ENCODE assay signal across 8 cellular contexts in the genomic region with DNA sequence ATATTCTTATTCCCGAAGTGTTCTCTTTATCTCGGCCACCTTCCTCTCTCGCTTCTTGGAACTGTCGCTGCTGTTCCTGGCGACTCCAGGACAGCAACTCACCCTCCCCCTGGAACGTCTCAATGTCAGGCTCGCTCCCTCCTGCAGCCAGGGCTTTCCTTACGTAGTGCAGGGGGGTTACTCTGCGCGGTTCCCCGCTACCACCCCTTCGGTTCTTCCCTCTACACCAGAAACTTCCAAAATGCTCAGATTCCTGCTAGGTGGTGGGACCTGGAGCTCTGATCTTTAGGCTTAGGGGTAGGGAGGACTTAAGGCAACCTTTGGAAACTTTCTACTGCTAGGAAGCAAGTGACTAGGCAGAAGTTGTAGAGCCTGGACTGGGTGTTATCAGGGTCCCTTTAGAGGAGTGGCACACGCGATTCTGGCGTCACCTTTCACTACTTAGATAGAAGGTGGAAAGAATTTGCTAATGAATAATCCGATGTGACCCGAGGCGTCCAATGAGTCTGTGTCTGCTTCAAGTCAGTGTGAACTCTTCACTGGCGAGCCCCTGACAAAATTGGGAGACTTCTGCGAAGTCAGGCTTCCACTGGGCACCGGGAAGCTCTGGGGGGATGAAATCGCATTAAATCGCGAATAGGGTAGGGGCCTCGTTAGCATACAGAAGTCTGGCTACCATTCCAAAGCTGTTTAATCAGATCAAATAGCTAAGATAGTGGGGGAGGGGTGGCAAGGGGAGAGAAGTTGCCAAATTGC. TPM values are rescaled to one million over a fixed set of nuclear protein-coding genes. Genes with fewer than 3 reads are reported as not detected.
DNase-seq lines count a peak whose midpoint lies in the region; ATAC-seq, FAIRE-seq and TF ChIP-seq lines count a peak whose summit lies in the region.

No MANE protein-coding gene starts in this region.

- no peak for TF ChIP-seq RAD21 in K562 (CRISPR knock-in tag; conservative IDR thresholded peaks at IDR 0.05 in 1 of 2, IDR thresholded peaks at IDR 0.05 in 1 of 2)

- POLR2A ChIA-PET in K562 (lab: Yijun Ruan, JAX): interaction anchor here (0.6 to 2.4 kb wide), 7 partner anchors 8 to 174 kb away, joined by 3 to 9 read pairs (median 3); no protein-coding TSS in a partner anchor

- H2AFZ ChIP-seq in K562 (ENCODE audit: low read depth, low read length) (peak overlapping the region; percentile 93), keratinocyte (ENCODE audit: control insufficient read depth, low read length) (peak overlapping the region; percentile 89)

- BruUV-seq in Calu3 (replicated peaks; lab: Mats Ljungman, UMichigan) (no TSS peak), K562 (replicated peaks; lab: Mats Ljungman, UMichigan) (no TSS peak)

- dilution Hi-C loops in keratinocyte (cut with MboI; ENCODE audit: extremely low pct_ligation_motif_present, low sequenced_read_pairs): no loop called here

- intact Hi-C loops in Calu3 (cut with micrococcal nuclease; ENCODE audit: unreplicated experiment) (loop anchor here (2.0 kb wide), 2 partner anchors 112 to 158 kb away; no protein-coding TSS in a partner anchor), K562 (cut with micrococcal nuclease) (loop anchor here (5.0 kb wide), 1 partner anchor 68 kb away; no protein-coding TSS in a partner anchor)

- H3K4me1 Mint-ChIP-seq in Calu3 (ENCODE audit: low read depth, unreplicated experiment): no peaks in the 10 kb centered on the region
- H3K4me1 Mint-ChIP-seq in stimulated activated naive B cell treated with anti-CD40 and anti-IgM and Interleukin-4, amounts not matched to agents 10 μg/mL and 1 μg/mL and 100 μg/mL, for 72 hours: peaks cover 16 to 43% of the 10 kb centered on the region in 2 donors

- peak overlapping the region; percentile 51 for H3K4me3 ChIP-seq in NB4 (ENCODE audit: low read depth, low read length)
- H3K4me3 ChIP-seq in K562: peak overlapping the region; percentile 52
- peak overlapping the region; percentile 56 to 99 (median 77) for H3K4me3 ChIP-seq in keratinocyte (ENCODE audit: control insufficient read depth in 2 of 3, extremely low read depth in 1 of 3, insufficient read depth in 2 of 3, low read depth in 1 of 3, low read length in 3 of 3)

- in situ Hi-C loops in K562 (cut with MboI): no loop called here

- no peak for TF ChIP-seq EP300 in K562 (IDR thresholded peaks at IDR 0.05; ENCODE audit: low read length)

- no peaks in the 10 kb centered on the region for H3K9me1 ChIP-seq in K562 (ENCODE audit: control insufficient read depth, insufficient read depth, low read length)
- H3K9me1 ChIP-seq in keratinocyte (ENCODE audit: control insufficient read depth, extremely low read depth, insufficient read depth, low read length): no peaks in the 10 kb centered on the region

- peaks cover 6 to 18% of the 10 kb centered on the region in 2 experiments; a peak in 4 of 5 replicates for H3K4me1 ChIP-seq in K562 (replicated peaks in 1 of 2; ENCODE audit: control insufficient read depth in 2 of 2, insufficient read depth in 2 of 2, low read length in 2 of 2)
- H3K4me1 ChIP-seq in keratinocyte (ENCODE audit: control insufficient read depth, extremely low read depth, insufficient read depth, low read length): peaks cover 22% of the 10 kb centered on the region

- no peak for TF ChIP-seq POLR2A in NB4 (IDR thresholded peaks at IDR 0.05; ENCODE audit: extremely low read depth, insufficient read length)
- no peak for TF ChIP-seq POLR2A in K562 (conservative IDR thresholded peaks at IDR 0.05)

- FAIRE-seq in K562 (lab: Jason Lieb, UNC): peak; percentile 76
- peak; percentile 56 for FAIRE-seq in keratinocyte (lab: Jason Lieb, UNC)

- DNase-seq in Calu3 (peak; percentile 33), NB4 (ENCODE audit: low read depth) (no peak), K562 (ENCODE audit: extremely low read depth in 1 of 4, low spot score in 3 of 4) (peak; percentile 30 to 64 (median 36)), keratinocyte (ENCODE audit: low read depth, low spot score) (no peak), DMS53 (lab: John Stamatoyannopoulos, UW) (no peak)
- no peak for DNase-seq in stimulated activated naive B cell treated with anti-CD40 and anti-IgM and Interleukin-4, amounts not matched to agents 10 μg/mL and 1 μg/mL and 100 μg/mL, for 72 hours

- no peaks in the 10 kb centered on the region for H3K9me3 ChIP-seq in K562 (replicated peaks; ENCODE audit: control insufficient read depth, insufficient read depth, low read depth, low read length)
- no peaks in the 10 kb centered on the region for H3K9me3 ChIP-seq in keratinocyte (ENCODE audit: control insufficient read depth, low read depth, low read length)

- peak overlapping the region; percentile 82 for H3K4me2 ChIP-seq in K562 (ENCODE audit: insufficient read depth, low read length)
- H3K4me2 ChIP-seq in keratinocyte (ENCODE audit: control insufficient read depth, extremely low read depth, insufficient read depth, low read depth, low read length): peak overlapping the region; percentile 100

- H3K36me3 ChIP-seq in K562 (ENCODE audit: control insufficient read depth, insufficient read depth, low read length) (no peaks in the 10 kb centered on the region), keratinocyte (ENCODE audit: control insufficient read depth in 2 of 2, extremely low read depth in 1 of 2, insufficient read depth in 2 of 2, low read length in 2 of 2) (no peaks in the 10 kb centered on the region)

- H3K27me3 ChIP-seq in K562 (ENCODE audit: control insufficient read depth in 2 of 2, insufficient read depth in 2 of 2, low read length in 2 of 2): peaks cover 0 to 9% of the 10 kb centered on the region in 2 experiments; a peak in 3 of 5 replicates
- H3K27me3 ChIP-seq in keratinocyte (ENCODE audit: control insufficient read depth, extremely low read depth, insufficient read depth, low read length): peaks cover 24% of the 10 kb centered on the region

- H3K36me3 Mint-ChIP-seq in Calu3 (ENCODE audit: insufficient read depth, unreplicated experiment): peaks cover 27% of the 10 kb centered on the region
- no peaks in the 10 kb centered on the region for H3K36me3 Mint-ChIP-seq in stimulated activated naive B cell treated with anti-CD40 and anti-IgM and Interleukin-4, amounts not matched to agents 10 μg/mL and 1 μg/mL and 100 μg/mL, for 72 hours

- WGBS in K562 (ENCODE audit: insufficient coverage, low coverage, missing lambda C conversion rate): 2% methylated on average over 23 of the region's 25 CpGs

- no peaks in the 10 kb centered on the region for H3K79me2 ChIP-seq in K562 (ENCODE audit: control insufficient read depth, insufficient read depth, low read length)
- H3K79me2 ChIP-seq in keratinocyte (ENCODE audit: control insufficient read depth, insufficient read depth, low read length): no peaks in the 10 kb centered on the region

- H3K27ac ChIP-seq in K562 (ENCODE audit: extremely low read depth, low read depth, low read length) (peak overlapping the region; percentile 53), keratinocyte (ENCODE audit: control insufficient read depth, insufficient read depth, low read length) (no peak overlapping the region)

- ATAC-seq in K562 (peak; percentile 74), GM21423 (IDR thresholded peaks at IDR 0.05; ENCODE audit: unreplicated experiment) (no peak), GM21515 (IDR thresholded peaks at IDR 0.05; ENCODE audit: unreplicated experiment) (no peak)
- ATAC-seq in stimulated activated naive B cell treated with anti-CD40 and anti-IgM and Interleukin-4, amounts not matched to agents 10 μg/mL and 1 μg/mL and 100 μg/mL, for 72 hours (replicated peaks): peak; percentile 9 to 12

- H3K9ac ChIP-seq in K562 (ENCODE audit: insufficient read depth in 1 of 2, low read depth in 2 of 2, low read length in 2 of 2) (peak overlapping the region; percentile 58 to 91), keratinocyte (ENCODE audit: control insufficient read depth, extremely low read depth, insufficient read depth, low read length) (peak overlapping the region; percentile 39)

- TF ChIP-seq CTCF in Calu3 (IDR thresholded peaks at IDR 0.05; ENCODE audit: unreplicated experiment) (no peak), NB4 (IDR thresholded peaks at IDR 0.05; ENCODE audit: low read depth, low read length) (no peak), K562 (IDR thresholded peaks at IDR 0.05 in 2 of 3, conservative IDR thresholded peaks at IDR 0.05 in 1 of 3; ENCODE audit: insufficient read depth in 2 of 3, low read depth in 1 of 3, low read length in 3 of 3) (no peak), keratinocyte (optimal IDR thresholded peaks at IDR 0.05 in 1 of 3, IDR thresholded peaks at IDR 0.05 in 1 of 3, conservative IDR thresholded peaks at IDR 0.05 in 1 of 3; ENCODE audit: extremely low read depth in 1 of 3, insufficient read depth in 2 of 3, low read length in 3 of 3) (no peak)

- H3K27me3 Mint-ChIP-seq in Calu3 (ENCODE audit: unreplicated experiment): peaks cover 32% of the 10 kb centered on the region
- H3K27me3 Mint-ChIP-seq in stimulated activated naive B cell treated with anti-CD40 and anti-IgM and Interleukin-4, amounts not matched to agents 10 μg/mL and 1 μg/mL and 100 μg/mL, for 72 hours: peaks cover 5 to 6% of the 10 kb centered on the region in 2 donors

- CTCF ChIA-PET in Calu3 (lab: Charles Lee): interaction anchor here (0.6 to 1.3 kb wide), 10 partner anchors 9 to 381 kb away, joined by 3 to 6 read pairs (median 4); a partner anchor contains a TSS
- CTCF ChIA-PET in K562 (lab: Yijun Ruan, JAX; ENCODE audit: low intra/inter-chr PET ratio): no interaction called here

- peak overlapping the region; percentile 84 for H3K4me3 Mint-ChIP-seq in Calu3 (ENCODE audit: low read depth, unreplicated experiment)
- H3K4me3 Mint-ChIP-seq in stimulated activated naive B cell treated with anti-CD40 and anti-IgM and Interleukin-4, amounts not matched to agents 10 μg/mL and 1 μg/mL and 100 μg/mL, for 72 hours: peak overlapping the region; percentile 91 to 92

- H4K20me1 ChIP-seq in K562 (replicated peaks; ENCODE audit: control insufficient read depth, insufficient read depth, low read length) (no peaks in the 10 kb centered on the region), keratinocyte (ENCODE audit: control insufficient read depth, extremely low read depth, insufficient read depth, low read length) (no peaks in the 10 kb centered on the region)

- H3K9me3 Mint-ChIP-seq in Calu3 (ENCODE audit: low read depth, unreplicated experiment): no peaks in the 10 kb centered on the region
- H3K9me3 Mint-ChIP-seq in stimulated activated naive B cell treated with anti-CD40 and anti-IgM and Interleukin-4, amounts not matched to agents 10 μg/mL and 1 μg/mL and 100 μg/mL, for 72 hours: no peaks in the 10 kb centered on the region

- H3K27ac Mint-ChIP-seq in Calu3 (ENCODE audit: unreplicated experiment): peak overlapping the region; percentile 80
- H3K27ac Mint-ChIP-seq in stimulated activated naive B cell treated with anti-CD40 and anti-IgM and Interleukin-4, amounts not matched to agents 10 μg/mL and 1 μg/mL and 100 μg/mL, for 72 hours: peak overlapping the region; percentile 72

RNA-seq across cellular contexts. Expression of a gene that starts 0.9 kb away (rescaled TPM):
- total RNA-seq in Calu3 (2022) (6.9 and 9.6 TPM in 2 replicates), K562 (2014; rRNA removed) (1.0 and 4.9 TPM in 2 replicates), K562 (2014; rRNA removed; fragmentation: Illumina TruSeq; extraction: Trizol) (0.64 and 1.2 TPM in 2 replicates), K562 (2015; rRNA removed; fragmentation: Illumina TruSeq; extraction: Trizol) (1.3 and 2.1 TPM in 2 replicates), K562 (2021) (1.1 and 1.7 TPM in 2 replicates)
- total RNA-seq in K562 (2011; cell fraction: chromatin; rRNA removed; ENCODE audit: low replicate concordance): 6.6 TPM in 2 replicates
- 4.2 and 4.7 TPM in 2 replicates for total RNA-seq in K562 (2011; cell fraction: nucleolus; rRNA removed)
- total RNA-seq in K562 (2011; cell fraction: nucleoplasm; rRNA removed): 3.7 and 5.2 TPM in 2 replicates
- polyA plus RNA-seq in K562 (2011; rRNA removed) (0.64 and 0.78 TPM in 2 replicates), K562 (2014; fragmentation: Illumina TruSeq; extraction: Trizol) (1.0 and 1.1 TPM in 2 replicates), K562 (2014; fragmentation: Nextera tagmentation; extraction: Ambion mirVana) (under 1 TPM; 0.21 to 0.25 TPM), K562 (2014; rRNA removed) (1.4 and 1.8 TPM in 2 replicates), keratinocyte (0.61 to 1.1 TPM (median 0.66 TPM) in 3 replicates)
- 0.37 and 0.38 TPM in 2 replicates for polyA plus RNA-seq in K562 (2011; cell fraction: cytosol; rRNA removed)
- polyA plus RNA-seq in K562 (2011; cell fraction: nucleus; rRNA removed): 2.2 and 3.4 TPM in 2 replicates
- 1.0 and 1.3 TPM in 2 replicates for polyA plus RNA-seq in K562 (2012)
- 0.63 and 1.9 TPM in 2 replicates for polyA minus RNA-seq in K562 (2011; rRNA and poly(A)+ RNA removed)
- not detected in 2 replicates for polyA minus RNA-seq in K562 (2011; cell fraction: cytosol; rRNA and poly(A)+ RNA removed)
- polyA minus RNA-seq in K562 (2011; cell fraction: nucleus; rRNA and poly(A)+ RNA removed): 3.1 and 3.9 TPM in 2 replicates
- polyA plus RNA-seq in keratinocyte (2011; ENCODE audit: low read depth): 0.36 TPM
- 0.33 and 0.48 TPM in 2 replicates for polyA plus RNA-seq in keratinocyte (2011; cell fraction: cytosol; rRNA removed)
- polyA plus RNA-seq in keratinocyte (2011; cell fraction: nucleus; rRNA removed): 1.1 and 1.5 TPM in 2 replicates
- polyA plus RNA-seq in keratinocyte (2012; ENCODE audit: low replicate concordance): 0.84 TPM in 1 of 2 replicates, not detected in the other
- 0.93 to 1.8 TPM (median 1.1 TPM) in 3 replicates for polyA minus RNA-seq in keratinocyte
- not detected for polyA minus RNA-seq in keratinocyte (2011; cell fraction: cytosol; rRNA and poly(A)+ RNA removed)
- polyA minus RNA-seq in keratinocyte (2011; cell fraction: nucleus; rRNA and poly(A)+ RNA removed): 1.3 and 1.5 TPM in 2 replicates

RNA-seq across cellular contexts. Expression of a gene that starts 31.5 kb away (rescaled TPM):
- total RNA-seq in Calu3 (2022) (20.8 and 21.6 TPM in 2 replicates), K562 (2014; rRNA removed) (21.4 and 31.3 TPM in 2 replicates), K562 (2014; rRNA removed; fragmentation: Illumina TruSeq; extraction: Trizol) (18.8 and 22.9 TPM in 2 replicates), K562 (2015; rRNA removed; fragmentation: Illumina TruSeq; extraction: Trizol) (19.6 and 20.4 TPM in 2 replicates), K562 (2021) (27.9 and 28.2 TPM in 2 replicates)
- 103 and 169 TPM in 2 replicates for total RNA-seq in K562 (2011; cell fraction: chromatin; rRNA removed; ENCODE audit: low replicate concordance)
- total RNA-seq in K562 (2011; cell fraction: nucleolus; rRNA removed): 82.0 and 90.8 TPM in 2 replicates
- 65.7 and 81.0 TPM in 2 replicates for total RNA-seq in K562 (2011; cell fraction: nucleoplasm; rRNA removed)
- polyA plus RNA-seq in K562 (2011; rRNA removed) (26.9 and 31.8 TPM in 2 replicates), K562 (2014; fragmentation: Illumina TruSeq; extraction: Trizol) (40.3 and 49.2 TPM in 2 replicates), K562 (2014; fragmentation: Nextera tagmentation; extraction: Ambion mirVana) (1 to 10 TPM; 2.7 to 3.8 TPM), K562 (2014; rRNA removed) (27.9 and 34.6 TPM in 2 replicates), keratinocyte (20.8 to 34.1 TPM (median 26.1 TPM) in 3 replicates)
- polyA plus RNA-seq in K562 (2011; cell fraction: cytosol; rRNA removed): 19.4 and 29.3 TPM in 2 replicates
- 98.8 and 105 TPM in 2 replicates for polyA plus RNA-seq in K562 (2011; cell fraction: nucleus; rRNA removed)
- polyA plus RNA-seq in K562 (2012): 13.8 and 14.5 TPM in 2 replicates
- polyA minus RNA-seq in K562 (2011; rRNA and poly(A)+ RNA removed): 28.0 and 31.0 TPM in 2 replicates
- 6.0 and 10.9 TPM in 2 replicates for polyA minus RNA-seq in K562 (2011; cell fraction: cytosol; rRNA and poly(A)+ RNA removed)
- polyA minus RNA-seq in K562 (2011; cell fraction: nucleus; rRNA and poly(A)+ RNA removed): 34.7 and 41.1 TPM in 2 replicates
- polyA plus RNA-seq in keratinocyte (2011; ENCODE audit: low read depth): 7.5 TPM
- 18.7 and 18.8 TPM in 2 replicates for polyA plus RNA-seq in keratinocyte (2011; cell fraction: cytosol; rRNA removed)
- polyA plus RNA-seq in keratinocyte (2011; cell fraction: nucleus; rRNA removed): 50.7 and 56.3 TPM in 2 replicates
- 9.2 and 19.6 TPM in 2 replicates for polyA plus RNA-seq in keratinocyte (2012; ENCODE audit: low replicate concordance)
- polyA minus RNA-seq in keratinocyte: 20.3 to 42.3 TPM (median 25.0 TPM) in 3 replicates
- 11.1 TPM for polyA minus RNA-seq in keratinocyte (2011; cell fraction: cytosol; rRNA and poly(A)+ RNA removed)
- polyA minus RNA-seq in keratinocyte (2011; cell fraction: nucleus; rRNA and poly(A)+ RNA removed): 15.5 and 17.0 TPM in 2 replicates

Comparison
In these comparisons a context has a peak if more than half of its experiments do, and no peak if none do; other contexts are left out.
1. DNase-seq: peak in Calu3 (single experiment) and K562 (4 of 4); none in NB4 (single experiment), keratinocyte (single experiment), stimulated activated naive B cell treated with anti-CD40 and anti-IgM and Interleukin-4, amounts not matched to agents 10 μg/mL and 1 μg/mL and 100 μg/mL, for 72 hours (single experiment) and DMS53 (single experiment).
2. ATAC-seq: peak in K562 (single experiment) and stimulated activated naive B cell treated with anti-CD40 and anti-IgM and Interleukin-4, amounts not matched to agents 10 μg/mL and 1 μg/mL and 100 μg/mL, for 72 hours (2 of 2); none in GM21423 (single experiment) and GM21515 (single experiment).
3. Peak in every context shown above with its lines, with median percentiles within 50 percentile points of each other: H3K4me3 ChIP-seq.